Comparison of ENCODE assay signal across 8 cellular contexts in genomic region chr5:116573279-116573616, GRCh38. TPM values are rescaled to one million over a fixed set of nuclear protein-coding genes. Genes with fewer than 3 reads are reported as not detected.
DNase-seq lines count a peak whose midpoint lies in the region; FAIRE-seq and TF ChIP-seq lines count a peak whose summit lies in the region.

No MANE protein-coding gene starts in this region.

- 1% methylated on average over 27 of the region's 30 CpGs; no CpG with 5 or more reads in 1 of the 2 experiments for WGBS in H1 (ENCODE audit: extremely low coverage in 1 of 2, insufficient coverage in 1 of 2, insufficient read length in 1 of 2, insufficient replicate concordance in 2 of 2, low coverage in 1 of 2, low lambda C conversion rate in 2 of 2, missing lambda C conversion rate in 1 of 2), 2 experiments

- peaks cover 11% of the 10 kb centered on the region for H3K23me2 ChIP-seq in H1 (ENCODE audit: low read depth, low read length)

- H2AFZ ChIP-seq in H1 (ENCODE audit: low read length): no peak overlapping the region

- TF ChIP-seq POLR2A in H1 (IDR thresholded peaks at IDR 0.05; ENCODE audit: control extremely low read depth in 1 of 2, low read depth in 2 of 2, low read length in 2 of 2) (0 out of 3 replicates have a peak, but pooled peaks of 1 of the 2 experiments have one; percentile 14), vagina (IDR thresholded peaks at IDR 0.05) (no peak)

- CTCF ChIA-PET in H1 (lab: Charles Lee; ENCODE audit: partially characterized antibody): interaction anchor here (0.6 to 2.1 kb wide), 4 partner anchors 9 to 291 kb away, joined by 3 to 10 read pairs (median 4); no protein-coding TSS in a partner anchor

- peak overlapping the region; percentile 80; the same call in 1 of the 2 replicates for H2BK12ac ChIP-seq in H1 (ENCODE audit: low read depth, low read length)

- H4K20me1 ChIP-seq in H1 (replicated peaks in 1 of 2; ENCODE audit: control insufficient read depth in 1 of 2, insufficient read depth in 2 of 2, low read length in 2 of 2): peaks cover 21 to 32% of the 10 kb centered on the region in 2 experiments

- H4K5ac ChIP-seq in H1 (ENCODE audit: insufficient read length, low read depth, low read length): peak overlapping the region; percentile 90

- peak overlapping the region; percentile 82 to 91 (median 84) for H3K9ac ChIP-seq in H1 (replicated peaks in 1 of 4; ENCODE audit: extremely low read depth in 1 of 4, low read depth in 3 of 4, low read length in 3 of 4)

- H3K4me2 ChIP-seq in H1 (ENCODE audit: insufficient read depth in 1 of 2, low read depth in 2 of 2, low read length in 2 of 2): peak overlapping the region; percentile 80 to 86

- peak overlapping the region; percentile 90 for H3K56ac ChIP-seq in H1 (replicated peaks; ENCODE audit: insufficient read length, low read depth, low read length)

- H3K79me2 ChIP-seq in H1 (ENCODE audit: control insufficient read depth in 1 of 2, insufficient read depth in 2 of 2, low read length in 2 of 2): peaks cover 60 to 68% of the 10 kb centered on the region in 2 experiments

- no peaks in the 10 kb centered on the region for H3K9me3 ChIP-seq in H1 (ENCODE audit: insufficient read depth in 2 of 2, low read depth in 1 of 2, low read length in 1 of 2)
- no peaks in the 10 kb centered on the region for H3K9me3 ChIP-seq in vagina

- H3K14ac ChIP-seq in H1 (ENCODE audit: insufficient read length): no peak overlapping the region

- peak overlapping the region; percentile 76 for H3K27ac ChIP-seq in H1 (ENCODE audit: low read depth, low read length)
- peak overlapping the region; percentile 71 for H3K27ac ChIP-seq in vagina

- POLR2A ChIA-PET in H1 (lab: Charles Lee; ENCODE audit: partially characterized antibody): interaction anchor here (0.8 to 1.6 kb wide), 5 partner anchors 8 to 529 kb away, joined by 3 to 9 read pairs (median 3); no protein-coding TSS in a partner anchor

- H3K36me3 ChIP-seq in H1 (ENCODE audit: control insufficient read depth in 2 of 4, insufficient read depth in 4 of 4, low read length in 3 of 4) (peaks cover 0 to 34% (median 0%) of the 10 kb centered on the region in 4 experiments; a peak in 1 of 8 replicates), vagina (no peaks in the 10 kb centered on the region)

- peaks cover under 1 to 14% (median 11%) of the 10 kb centered on the region in 4 experiments; a peak in 5 of 7 replicates for H3K4me1 ChIP-seq in H1 (replicated peaks in 1 of 4; ENCODE audit: control insufficient read depth in 3 of 4, insufficient read depth in 4 of 4, low read length in 3 of 4)
- H3K4me1 ChIP-seq in vagina: peaks cover 36% of the 10 kb centered on the region

- no peak for TF ChIP-seq RAD21 in H1 (IDR thresholded peaks at IDR 0.05 in 1 of 2, conservative IDR thresholded peaks at IDR 0.05 in 1 of 2; ENCODE audit: low read depth in 2 of 2, low read length in 2 of 2)

- no peak for TF ChIP-seq EP300 in H1 (IDR thresholded peaks at IDR 0.05; ENCODE audit: borderline replicate concordance in 1 of 2, low read depth in 2 of 2, low read length in 2 of 2)

- peak overlapping the region; percentile 96 for H3K18ac ChIP-seq in H1 (ENCODE audit: extremely low read depth, low read length)

- peak overlapping the region; percentile 17; the same call in 1 of the 2 replicates for H4K8ac ChIP-seq in H1 (ENCODE audit: extremely low read depth, insufficient read depth, low read length)

- peak overlapping the region; percentile 56 for H2BK120ac ChIP-seq in H1 (replicated peaks; ENCODE audit: low read depth, low read length)

- H2AK5ac ChIP-seq in H1 (ENCODE audit: low read depth, low read length): no peak overlapping the region

- no peak overlapping the region for H2BK15ac ChIP-seq in H1 (ENCODE audit: low read length)

- H2BK20ac ChIP-seq in H1 (ENCODE audit: low read length): no peak overlapping the region

- no peaks in the 10 kb centered on the region; the same call in 1 of the 2 replicates for H3K79me1 ChIP-seq in H1 (ENCODE audit: low read depth, low read length)

- H3K23ac ChIP-seq in H1 (ENCODE audit: insufficient read length): no peak overlapping the region

- H3K4ac ChIP-seq in H1 (replicated peaks; ENCODE audit: insufficient read length, low read depth, low read length): peak overlapping the region; percentile 94

- no peak for FAIRE-seq in H1 (lab: Jason Lieb, UNC)
- FAIRE-seq in GM19239 (lab: Jason Lieb, UNC): no peak

- H2BK5ac ChIP-seq in H1 (ENCODE audit: low read depth, low read length): peak overlapping the region; percentile 95

- peak overlapping the region; percentile 96 for H4K91ac ChIP-seq in H1 (replicated peaks; ENCODE audit: insufficient read length, low read length)

- peak overlapping the region; percentile 86 to 97 (median 90) for H3K4me3 ChIP-seq in H1 (ENCODE audit: extremely low read depth in 1 of 4, insufficient read depth in 2 of 4, low read depth in 3 of 4, low read length in 4 of 4)
- peak overlapping the region; percentile 69 to 75 for H3K4me3 ChIP-seq in vagina

- no peak for TF ChIP-seq CTCF in H1 (IDR thresholded peaks at IDR 0.05; ENCODE audit: control extremely low read depth in 1 of 3, insufficient read depth in 1 of 3, low read depth in 1 of 3, low read length in 3 of 3)
- TF ChIP-seq CTCF in vagina (IDR thresholded peaks at IDR 0.05): no peak

- peak; percentile 2 for DNase-seq in EH (ENCODE audit: low read depth)
- peak; percentile 49 for DNase-seq in NCI-H2171 treated with DMSO at 0.1 percent for 48 hours (lab: John Stamatoyannopoulos, UW)
- DNase-seq in H1 (ENCODE audit: low read depth in 1 of 2, low spot score in 2 of 2): peak in 1 of 2 experiments; percentile 55
- DNase-seq in myocyte (ENCODE audit: low read depth): peak; percentile 4
- no peak for DNase-seq in vagina (ENCODE audit: extremely low spot score in 2 of 2)
- no peak for DNase-seq in NCI-H774 (lab: John Stamatoyannopoulos, UW)
- DNase-seq in NCI-H2029 treated with DMSO at 0.1 percent for 48 hours (lab: John Stamatoyannopoulos, UW): no peak
- no peak for DNase-seq in GM19239 (ENCODE audit: insufficient read length, low spot score)

- intact Hi-C loops in vagina (cut with DNase I): no loop called here

- H3K27me3 ChIP-seq in H1 (replicated peaks in 1 of 4; ENCODE audit: control insufficient read depth in 3 of 4, extremely low read depth in 1 of 4, insufficient read depth in 3 of 4, low read length in 3 of 4) (no peaks in the 10 kb centered on the region), vagina (no peaks in the 10 kb centered on the region)

TF ChIP-seq in H1, 55 proteins besides CTCF, POLR2A, EP300 and RAD21 (continues in another document):
- TF ChIP-seq POU5F1 (IDR thresholded peaks at IDR 0.05; ENCODE audit: low read depth, low read length) (no peak), TCF12 (IDR thresholded peaks at IDR 0.05; ENCODE audit: low read depth, low read length) (no peak), HDAC6 (IDR thresholded peaks at IDR 0.05; ENCODE audit: low read depth, low read length) (no peak), MAX (IDR thresholded peaks at IDR 0.05) (no peak), BACH1 (IDR thresholded peaks at IDR 0.05; ENCODE audit: low read length) (no peak), NRF1 (IDR thresholded peaks at IDR 0.05; ENCODE audit: low read depth, low read length) (no peak), ATF2 (IDR thresholded peaks at IDR 0.05; ENCODE audit: low read length) (no peak), CHD2 (IDR thresholded peaks at IDR 0.05; ENCODE audit: low read length) (no peak), ASH2L (IDR thresholded peaks at IDR 0.05; ENCODE audit: low read length) (no peak), RBBP5 (IDR thresholded peaks at IDR 0.05; ENCODE audit: borderline replicate concordance, low read depth, low read length) (0 out of 2 replicates have a peak, but pooled peaks have one; percentile 9), SP4 (IDR thresholded peaks at IDR 0.05; ENCODE audit: low read length) (no peak), TAF7 (optimal IDR thresholded peaks at IDR 0.05; ENCODE audit: borderline replicate concordance, low read depth, low read length) (no peak), SP2 (IDR thresholded peaks at IDR 0.05; ENCODE audit: low read length) (no peak), POLR2AphosphoS5 (IDR thresholded peaks at IDR 0.05; ENCODE audit: low read depth, low read length) (peak; percentile 12; the same call in 1 of the 2 replicates), TAF1 (IDR thresholded peaks at IDR 0.05; ENCODE audit: low read depth, low read length) (peak; percentile 15; the same call in 1 of the 2 replicates), PHF8 (conservative IDR thresholded peaks at IDR 0.05; ENCODE audit: low read depth, low read length) (0 out of 2 replicates have a peak, but pooled peaks have one; percentile 26), CTBP2 (IDR thresholded peaks at IDR 0.05; ENCODE audit: borderline replicate concordance, insufficient read depth, insufficient read length, low read length) (no peak), GABPA (IDR thresholded peaks at IDR 0.05; ENCODE audit: borderline replicate concordance, insufficient read depth, low read length) (no peak), ZNF274 (IDR thresholded peaks at IDR 0.05; ENCODE audit: borderline replicate concordance, extremely low read depth, low read length) (no peak)

RNA-seq across cellular contexts. Expression of gene SEMA6A, which starts 1.4 kb away (rescaled TPM):
- 260 and 277 TPM in 2 replicates for total RNA-seq in H1 (2021; fragmentation: NEBNext Ultra II Directional; extraction: Animal tissue kit (Norgen Biotek cat#: 25700))
- 78.3 and 122 TPM in 2 replicates for polyA plus RNA-seq in H1 (2011; rRNA removed)
- polyA plus RNA-seq in H1 (2011; cell fraction: cytosol; rRNA removed): 94.2 TPM
- polyA plus RNA-seq in H1 (2011; cell fraction: nucleus; rRNA removed): 201 TPM
- 134 to 170 TPM (median 158 TPM) in 4 replicates for polyA plus RNA-seq in H1 (2012, experiment 1 of 2)
- 17.8 TPM for polyA plus RNA-seq in H1 (2012, experiment 2 of 2)
- 452 TPM for polyA plus RNA-seq in H1 (2013, experiment 1 of 2)
- 483 TPM for polyA plus RNA-seq in H1 (2013, experiment 2 of 2)
- 166 and 205 TPM in 2 replicates for polyA minus RNA-seq in H1 (2011; rRNA and poly(A)+ RNA removed)
- 219 TPM for polyA minus RNA-seq in H1 (2011; cell fraction: cytosol; rRNA and poly(A)+ RNA removed)
- polyA minus RNA-seq in H1 (2011; cell fraction: nucleus; rRNA and poly(A)+ RNA removed): 424 TPM
- 0.27 and 0.99 TPM in 2 replicates for total RNA-seq in myocyte
- 1.9 TPM for polyA plus RNA-seq in myocyte (2012)
- 28.7 TPM for total RNA-seq in vagina

Comparison
In these comparisons a context has a peak if more than half of its experiments do, and no peak if none do; other contexts are left out.
1. DNase-seq: peak in EH (single experiment), NCI-H2171 treated with DMSO at 0.1 percent for 48 hours (single experiment) and myocyte (single experiment); none in vagina (0 of 2), NCI-H774 (single experiment), NCI-H2029 treated with DMSO at 0.1 percent for 48 hours (single experiment) and GM19239 (single experiment).
2. RNA of gene SEMA6A, which starts 1.4 kb away (total RNA-seq): 260 to 277 TPM in H1 and 28.7 TPM in vagina (single experiment); 0.27 to 0.99 TPM in myocyte; every median in the first group is over 10 times any median in the second.